In genomic region chr5:159975462-159976019, GRCh38 we compare ENCODE assay signal across 10 cellular contexts. TPM values are rescaled to one million over a fixed set of nuclear protein-coding genes. Genes with fewer than 3 reads are reported as not detected.
DNase-seq lines count a peak whose midpoint lies in the region; ATAC-seq, FAIRE-seq and TF ChIP-seq lines count a peak whose summit lies in the region.
"Had no signal": no experiment of that assay in that cellular context is flagged by ENCODE, and none has a peak within 500 bp of the region (broad histone marks: within the 10 kb centered on the region; RNA-seq: fewer than 3 reads in every experiment).

No MANE protein-coding gene starts in this region.

- H3K27me3 Mint-ChIP-seq in HFFc6 (ENCODE audit: insufficient read depth) (peaks cover 2% of the 10 kb centered on the region), astrocyte (ENCODE audit: low read depth, unreplicated experiment) (peaks cover 50% of the 10 kb centered on the region)

- H3K36me3 Mint-ChIP-seq in HFFc6 (ENCODE audit: low read depth) (peaks cover 12% of the 10 kb centered on the region), astrocyte (ENCODE audit: low read depth, unreplicated experiment) (peaks cover 2% of the 10 kb centered on the region)

- peak; percentile 99 for FAIRE-seq in astrocyte (lab: Jason Lieb, UNC)

- no peaks in the 10 kb centered on the region for H4K20me1 ChIP-seq in astrocyte (ENCODE audit: insufficient read depth, low read length)

- H3K4me3 ChIP-seq in ACC112 (ENCODE audit: low read depth, low read length) (peak overlapping the region; percentile 31; the same call in 1 of the 2 replicates), astrocyte (ENCODE audit: insufficient read depth, low read depth, low read length) (no peak overlapping the region)

- H3K4me1 Mint-ChIP-seq in HFFc6 (ENCODE audit: low read depth): peaks cover 55% of the 10 kb centered on the region
- H3K4me1 Mint-ChIP-seq in astrocyte (ENCODE audit: low read depth, unreplicated experiment): peaks cover 20% of the 10 kb centered on the region

- H3K27ac Mint-ChIP-seq in HFFc6 (peak overlapping the region; percentile 96), astrocyte (ENCODE audit: unreplicated experiment) (peak overlapping the region; percentile 97)
- H3K27ac Mint-ChIP-seq: activated naive CD8-positive, alpha-beta T cell treated with anti-CD3 and anti-CD28 coated beads, Interleukin-2, amount 50 U/mL, for 24 hours had no signal

- H3K36me3 ChIP-seq in ACC112 (ENCODE audit: insufficient read depth, low read length) (no peaks in the 10 kb centered on the region), astrocyte (ENCODE audit: insufficient read depth, low read length) (no peaks in the 10 kb centered on the region)

- peak overlapping the region; percentile 69 for H3K4me2 ChIP-seq in astrocyte (ENCODE audit: low read length)

- no peaks in the 10 kb centered on the region for H3K9me3 Mint-ChIP-seq in HFFc6
- H3K9me3 Mint-ChIP-seq in astrocyte (ENCODE audit: unreplicated experiment): peaks cover 9% of the 10 kb centered on the region
- H3K9me3 Mint-ChIP-seq: activated naive CD8-positive, alpha-beta T cell treated with anti-CD3 and anti-CD28 coated beads, Interleukin-2, amount 50 U/mL, for 24 hours had no signal

- H3K4me3 Mint-ChIP-seq in HFFc6: peak overlapping the region; percentile 74
- no peak overlapping the region for H3K4me3 Mint-ChIP-seq in astrocyte (ENCODE audit: unreplicated experiment)
- H3K4me3 Mint-ChIP-seq: activated naive CD8-positive, alpha-beta T cell treated with anti-CD3 and anti-CD28 coated beads, Interleukin-2, amount 50 U/mL, for 24 hours had no signal

- peak; percentile 97 for DNase-seq in HFFc6
- DNase-seq in astrocyte (ENCODE audit: low read depth): peak; percentile 98
- peak; percentile 99 for DNase-seq in iris pigment epithelial cell (ENCODE audit: low read depth)
- DNase-seq in effector CD4-positive, alpha-beta T cell: no peak
- no peak for DNase-seq in anterior cingulate cortex (lab: John Stamatoyannopoulos, UW)
- DNase-seq: activated naive CD8-positive, alpha-beta T cell treated with anti-CD3 and anti-CD28 coated beads, Interleukin-2, amount 50 U/mL, for 24 hours; T-helper 1 cell had no signal

- peaks cover 29% of the 10 kb centered on the region for H3K4me1 ChIP-seq in ACC112 (ENCODE audit: control insufficient read depth, insufficient read depth, low read length, unreplicated experiment)
- H3K4me1 ChIP-seq in astrocyte (ENCODE audit: insufficient read depth, low read length): peaks cover 28% of the 10 kb centered on the region

- no peaks in the 10 kb centered on the region for H3K9me3 ChIP-seq in astrocyte (ENCODE audit: insufficient read depth, low read depth, low read length)

- H3K27ac ChIP-seq in ACC112 (ENCODE audit: low read depth, low read length) (peak overlapping the region; percentile 78), astrocyte (ENCODE audit: low read depth, low read length) (peak overlapping the region; percentile 77)

- ATAC-seq in GM19035 (IDR thresholded peaks at IDR 0.05; ENCODE audit: unreplicated experiment) (no peak), HG02885 (IDR thresholded peaks at IDR 0.05; ENCODE audit: poor library complexity, unreplicated experiment) (no peak)
- ATAC-seq: activated naive CD8-positive, alpha-beta T cell treated with anti-CD3 and anti-CD28 coated beads, Interleukin-2, amount 50 U/mL, for 24 hours had no signal

- H3K27me3 ChIP-seq in ACC112 (ENCODE audit: insufficient read depth, low read length): no peaks in the 10 kb centered on the region
- H3K27me3 ChIP-seq in astrocyte (ENCODE audit: insufficient read depth, low read length): no peaks in the 10 kb centered on the region

- H2AFZ ChIP-seq in ACC112 (ENCODE audit: low read length, unreplicated experiment) (peak overlapping the region; percentile 61), astrocyte (ENCODE audit: low read depth, low read length) (peak overlapping the region; percentile 58)

- no peak overlapping the region for H3K9ac ChIP-seq in astrocyte (ENCODE audit: low read length)

- TF ChIP-seq CTCF in HFFc6 (IDR thresholded peaks at IDR 0.05): peak; percentile 69
- peak; percentile 68 for TF ChIP-seq CTCF in astrocyte (IDR thresholded peaks at IDR 0.05; ENCODE audit: insufficient read depth, low read depth, low read length)

- H3K79me2 ChIP-seq in ACC112 (ENCODE audit: control insufficient read depth, insufficient read depth, low read length, unreplicated experiment) (no peaks in the 10 kb centered on the region), astrocyte (ENCODE audit: insufficient read depth, low read length) (no peaks in the 10 kb centered on the region)

RNA-seq across cellular contexts. Expression of gene TTC1, which starts 33.4 kb away (rescaled TPM):
- total RNA-seq in HFFc6 (2021; fragmentation: NEBNext Ultra II Directional; extraction: Animal tissue kit (Norgen Biotek cat#: 25700)): 10 to 100 TPM; 63.9 to 76.0 (median 70.6) TPM
- 53.9 and 61.2 TPM in 2 replicates for total RNA-seq in astrocyte

RNA-seq across cellular contexts. Expression of gene ADRA1B, which starts 59.3 kb away (rescaled TPM):
- total RNA-seq in HFFc6 (2021; fragmentation: NEBNext Ultra II Directional; extraction: Animal tissue kit (Norgen Biotek cat#: 25700)): under 1 TPM; 0.17 to 0.57 (median 0.38) TPM
- 1.4 and 1.9 TPM in 2 replicates for total RNA-seq in astrocyte

Comparison
In these comparisons a context has a peak if more than half of its experiments do, and no peak if none do; other contexts are left out.
1. DNase-seq: peak in HFFc6 (single experiment), astrocyte (single experiment) and iris pigment epithelial cell (single experiment); none in effector CD4-positive, alpha-beta T cell (single experiment) and anterior cingulate cortex (0 of 58).